Comparison of ENCODE assay signal across 8 cellular contexts in genomic region chr12:47705571-47706425, GRCh38. TPM values are rescaled to one million over a fixed set of nuclear protein-coding genes. Genes with fewer than 3 reads are reported as not detected.
A peak's percentile ranks its signal among the peaks of the same experiment; 100 is the strongest.
DNase-seq lines count a peak whose midpoint lies in the region; ATAC-seq and TF ChIP-seq lines count a peak whose summit lies in the region.

Gene RPAP3 (minus strand): TSS chr12:47706030. CDS start chr12:47702840, 3,190 bp downstream.

- peaks cover 31% of the 10 kb centered on the region for H3F3A ChIP-seq in DOHH2 (ENCODE audit: control insufficient read depth, insufficient read depth)
- peaks cover 6% of the 10 kb centered on the region; the same call in 1 of the 2 replicates for H3F3A ChIP-seq in GM23248 (ENCODE audit: insufficient read depth)

- H3K9me3 ChIP-seq in DOHH2 (ENCODE audit: control insufficient read depth, insufficient read depth, low read length) (no peaks in the 10 kb centered on the region), GM23248 (ENCODE audit: low read depth) (no peaks in the 10 kb centered on the region)

- H3K36me3 ChIP-seq in DOHH2 (ENCODE audit: control insufficient read depth, low read length) (peaks cover 30% of the 10 kb centered on the region), GM23248 (ENCODE audit: low read depth) (0 out of 2 replicates have a peak, but pooled peaks cover 3% of the 10 kb centered on the region)

- in situ Hi-C loops in GM23248 (cut with MboI), result no loop called here

- H3K9me2 ChIP-seq in DOHH2 (replicated peaks; ENCODE audit: control insufficient read depth, low read length) (no peaks in the 10 kb centered on the region), GM23248 (ENCODE audit: insufficient read depth) (no peaks in the 10 kb centered on the region)

- H3K27me3 Mint-ChIP-seq in activated T-helper 17 cell treated with anti-CD3 and anti-CD28 coated beads, Interleukin-2, amount 50 U/mL, for 72 hours, result no peaks in the 10 kb centered on the region
- H3K27me3 Mint-ChIP-seq in naive thymus-derived CD8-positive, alpha-beta T cell, result no peaks in the 10 kb centered on the region

- peak within 1 kb of the TSS; percentile 78 for H3K4me3 ChIP-seq in DOHH2 (ENCODE audit: low read length)
- H3K4me3 ChIP-seq in GM23248, result peak within 1 kb of the TSS; percentile 89
- peak within 1 kb of the TSS; percentile 57 for H3K4me3 ChIP-seq in fibroblast of mammary gland (ENCODE audit: control insufficient read depth, low read depth, low read length)

- H3K79me2 ChIP-seq in DOHH2 (ENCODE audit: control insufficient read depth, low read length), result peaks cover 90% of the 10 kb centered on the region
- peaks cover 61% of the 10 kb centered on the region for H3K79me2 ChIP-seq in GM23248 (ENCODE audit: insufficient read depth)

- H3K4me3 Mint-ChIP-seq in activated T-helper 17 cell treated with anti-CD3 and anti-CD28 coated beads, Interleukin-2, amount 50 U/mL, for 72 hours, result peak within 1 kb of the TSS; percentile 98
- peak within 1 kb of the TSS; percentile 91 to 99 (median 98) for H3K4me3 Mint-ChIP-seq in naive thymus-derived CD8-positive, alpha-beta T cell

- no peaks in the 10 kb centered on the region for H3K9me3 Mint-ChIP-seq in activated T-helper 17 cell treated with anti-CD3 and anti-CD28 coated beads, Interleukin-2, amount 50 U/mL, for 72 hours
- H3K9me3 Mint-ChIP-seq in naive thymus-derived CD8-positive, alpha-beta T cell, result no peaks in the 10 kb centered on the region

- peak within 1 kb of the TSS; percentile 89 for H2AFZ ChIP-seq in GM23248

- POLR2A ChIA-PET in RWPE1 (lab: Yijun Ruan, JAX; ENCODE audit: low non-redundant PET), result interaction anchor here (0.5 kb wide), 2 partner anchors 177 to 713 kb away, joined by 3 to 4 read pairs; no protein-coding TSS in a partner anchor
- POLR2A ChIA-PET in naive thymus-derived CD8-positive, alpha-beta T cell (lab: Charles Lee), result interaction anchor here (0.5 to 2.4 kb wide), 17 partner anchors 10 to 1716 kb away, joined by 3 to 8 read pairs (median 4); partner anchors contain the start of genes ASB8 and SLC48A1

- peaks cover 41% of the 10 kb centered on the region for H3K36me3 Mint-ChIP-seq in activated T-helper 17 cell treated with anti-CD3 and anti-CD28 coated beads, Interleukin-2, amount 50 U/mL, for 72 hours (ENCODE audit: low read depth)
- peaks cover 0 to 24% (median 2%) of the 10 kb centered on the region in 3 donors for H3K36me3 Mint-ChIP-seq in naive thymus-derived CD8-positive, alpha-beta T cell

- H3K4me1 Mint-ChIP-seq in activated T-helper 17 cell treated with anti-CD3 and anti-CD28 coated beads, Interleukin-2, amount 50 U/mL, for 72 hours, result peaks cover 34% of the 10 kb centered on the region
- H3K4me1 Mint-ChIP-seq in naive thymus-derived CD8-positive, alpha-beta T cell, result peaks cover 33 to 76% (median 56%) of the 10 kb centered on the region in 4 donors

- DNase-seq in GM23248 (peak; percentile 99), LHCN-M2 (ENCODE audit: low read depth) (peak; percentile 91), RWPE1 (ENCODE audit: low spot score) (peak; percentile 93), fibroblast of mammary gland (ENCODE audit: low read depth) (peak; percentile 88)
- peak; percentile 91 to 97 (median 95) for DNase-seq in naive thymus-derived CD8-positive, alpha-beta T cell
- DNase-seq in stimulated activated naive CD4-positive, alpha-beta T cell (lab: John Stamatoyannopoulos, UW), result peak; percentile 89 to 95 (median 93)

- CTCF ChIA-PET in RWPE1 (lab: Yijun Ruan, JAX), result interaction anchor here (0.7 to 1.9 kb wide), 3 partner anchors 9 to 243 kb away, joined by 3 to 4 read pairs (median 3); no protein-coding TSS in a partner anchor

- peak; percentile 78 for TF ChIP-seq CTCF in DOHH2 (IDR thresholded peaks at IDR 0.05; ENCODE audit: low read depth, low read length, poor library complexity, severe bottlenecking)
- TF ChIP-seq CTCF in RWPE1 (conservative IDR thresholded peaks at IDR 0.05; ENCODE audit: low read depth), result peak; percentile 74
- TF ChIP-seq CTCF in fibroblast of mammary gland (conservative IDR thresholded peaks at IDR 0.05; ENCODE audit: control insufficient read depth, insufficient read depth, low read depth, low read length), result peak; percentile 40

- WGBS in GM23248 (ENCODE audit: low coverage in 1 of 2, low lambda C conversion rate in 2 of 2, missing lambda C conversion rate in 2 of 2), 2 experiments, result 0 to 1% methylated on average over 11 to 47 of the region's 66 CpGs

- no peaks in the 10 kb centered on the region for H3K27me3 ChIP-seq in DOHH2 (ENCODE audit: control insufficient read depth, low read length)
- no peaks in the 10 kb centered on the region for H3K27me3 ChIP-seq in GM23248 (replicated peaks; ENCODE audit: insufficient read depth)

- peaks cover 57% of the 10 kb centered on the region for H3K4me1 ChIP-seq in DOHH2 (ENCODE audit: control insufficient read depth, low read length)
- H3K4me1 ChIP-seq in GM23248 (ENCODE audit: insufficient read depth), result 0 out of 2 replicates have a peak, but pooled peaks cover 4% of the 10 kb centered on the region

- H3K27ac Mint-ChIP-seq in activated T-helper 17 cell treated with anti-CD3 and anti-CD28 coated beads, Interleukin-2, amount 50 U/mL, for 72 hours, result peak within 1 kb of the TSS; percentile 97
- H3K27ac Mint-ChIP-seq in naive thymus-derived CD8-positive, alpha-beta T cell, result peak within 1 kb of the TSS; percentile 91 to 100 (median 97)

- peak; percentile 94 for ATAC-seq in activated T-helper 17 cell treated with anti-CD3 and anti-CD28 coated beads, Interleukin-2, amount 50 U/mL, for 72 hours (replicated peaks)
- ATAC-seq in naive thymus-derived CD8-positive, alpha-beta T cell, result peak; percentile 92 to 93

- H3K4me2 ChIP-seq in DOHH2 (ENCODE audit: low read length) (peak within 1 kb of the TSS; percentile 85), GM23248 (ENCODE audit: unreplicated experiment) (peak within 1 kb of the TSS; percentile 97)

- H3K27ac ChIP-seq in DOHH2 (ENCODE audit: low read depth, low read length) (peak within 1 kb of the TSS; percentile 85), GM23248 (peak within 1 kb of the TSS; percentile 82), RWPE1 (peak within 1 kb of the TSS; percentile 79)

- 0 out of 2 replicates have a peak, but pooled peaks cover 3% of the 10 kb centered on the region for H4K20me1 ChIP-seq in DOHH2 (ENCODE audit: control insufficient read depth, insufficient read depth, low read depth, low read length)
- no peaks in the 10 kb centered on the region for H4K20me1 ChIP-seq in GM23248 (ENCODE audit: insufficient read depth)

- peak within 1 kb of the TSS; percentile 91 for H3K9ac ChIP-seq in GM23248

RNA-seq across cellular contexts. Expression of gene RPAP3, which starts in this region (rescaled TPM):
- total RNA-seq in GM23248 (2014; rRNA removed; shearing (Covaris generic)), result 16.2 and 18.6 TPM in 2 replicates
- 27.7 and 27.8 TPM in 2 replicates for polyA plus RNA-seq in GM23248 (2016; fragmentation: Nextera tagmentation; extraction: Ambion mirVana)
- 23.8 and 29.3 TPM in 2 replicates for total RNA-seq in LHCN-M2 (2014; rRNA removed)
- 10.6 TPM for polyA plus RNA-seq in LHCN-M2 (2012)
- 10 to 100 TPM; 33.3 to 44.0 TPM for total RNA-seq in activated T-helper 17 cell treated with anti-CD3 and anti-CD28 coated beads, Interleukin-2, amount 50 U/mL, for 72 hours
- total RNA-seq in naive thymus-derived CD8-positive, alpha-beta T cell, result 10 to 100 TPM; 41.5 to 41.8 TPM
- polyA plus RNA-seq in naive thymus-derived CD8-positive, alpha-beta T cell, result 10 to 100 TPM; 34.6 to 38.7 (median 36.0) TPM

Comparison
In these comparisons a context has a peak if more than half of its experiments do, and no peak if none do; other contexts are left out.
1. Peak in every context shown above with its lines: DNase-seq, ATAC-seq, H3K4me3 ChIP-seq and H3K27ac ChIP-seq.